8 cellular contexts compared by ENCODE assay signal in the genomic region with DNA sequence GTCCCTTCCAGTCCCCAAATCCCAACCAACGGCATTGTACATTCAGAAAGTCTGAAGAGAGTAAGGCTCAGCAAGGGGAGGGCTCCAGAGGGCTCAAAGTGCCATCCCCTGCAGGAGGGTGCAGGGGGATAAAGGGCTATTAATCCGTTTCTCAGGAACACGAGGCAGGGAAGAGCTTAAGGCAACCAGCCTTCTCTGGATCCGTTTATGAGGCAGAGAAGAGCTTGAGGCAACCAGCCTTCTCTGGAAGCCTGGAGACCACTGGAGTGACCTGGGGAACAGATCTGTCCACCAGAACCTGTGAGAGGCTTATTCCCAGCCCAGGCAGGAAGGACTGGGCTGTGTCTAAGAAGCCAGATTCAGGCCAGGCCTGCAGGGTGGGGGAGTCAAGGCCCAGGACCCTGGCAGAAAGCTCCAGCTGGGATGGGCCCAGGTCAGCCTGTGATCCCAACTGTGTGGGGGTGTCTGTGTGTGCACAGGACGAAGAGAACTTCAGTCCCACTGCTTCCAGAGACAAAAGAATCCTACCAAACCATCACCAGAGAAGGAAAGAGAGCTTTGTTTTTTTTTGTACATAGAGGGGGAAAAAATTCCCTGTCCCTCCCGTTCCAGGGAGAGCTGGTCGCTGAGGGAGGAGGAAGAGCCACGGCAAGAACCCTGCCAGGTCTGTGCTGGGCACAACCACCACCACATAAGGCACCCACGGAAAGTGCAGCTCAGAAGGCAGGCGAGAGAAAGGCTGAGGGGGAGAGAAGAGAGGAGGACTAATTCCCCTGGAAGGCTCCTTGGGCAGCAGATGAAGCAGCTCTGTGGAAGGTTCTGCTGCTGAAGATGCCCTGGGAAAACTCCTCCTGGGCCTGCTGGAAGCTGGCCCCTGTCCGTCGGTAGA. TPM values are rescaled to one million over a fixed set of nuclear protein-coding genes. Genes with fewer than 3 reads are reported as not detected.
DNase-seq lines count a peak whose midpoint lies in the region; ATAC-seq and TF ChIP-seq lines count a peak whose summit lies in the region.

No MANE protein-coding gene starts in this region.

- no peaks in the 10 kb centered on the region for H3K27me3 Mint-ChIP-seq in activated naive CD8-positive, alpha-beta T cell treated with anti-CD3 and anti-CD28 coated beads, Interleukin-2, amount 10 ng/mL, durations not matched to agents 7 days and 5 days
- H3K27me3 Mint-ChIP-seq in nephron (ENCODE audit: low read depth), result no peaks in the 10 kb centered on the region
- H3K27me3 Mint-ChIP-seq in chondrocyte (ENCODE audit: low read depth), result no peaks in the 10 kb centered on the region

- H3K4me3 ChIP-seq in A673 (ENCODE audit: low read depth, low read length, poor library complexity, severe bottlenecking), result no peak overlapping the region
- no peak overlapping the region for H3K4me3 ChIP-seq in HEK293 (ENCODE audit: low read depth, low read length)
- no peak overlapping the region for H3K4me3 ChIP-seq in thyroid gland (replicated peaks in 1 of 3)

- H3K27me3 ChIP-seq in A673 (replicated peaks; ENCODE audit: insufficient read depth, low read depth, low read length, poor library complexity), result no peaks in the 10 kb centered on the region
- H3K27me3 ChIP-seq in thyroid gland, result no peaks in the 10 kb centered on the region

- intact Hi-C loops in A673 (cut with micrococcal nuclease; ENCODE audit: unreplicated experiment), result loop anchor here (5.0 kb wide), 1 partner anchor 58 kb away; no protein-coding TSS in a partner anchor
- intact Hi-C loops in thyroid gland (cut with DNase I), result loop anchor here (5.0 kb wide), 1 partner anchor 48 kb away; the partner anchor contains the start of gene MPI

- H3K27ac Mint-ChIP-seq in activated naive CD8-positive, alpha-beta T cell treated with anti-CD3 and anti-CD28 coated beads, Interleukin-2, amount 10 ng/mL, durations not matched to agents 7 days and 5 days, result peak overlapping the region; percentile 99
- H3K27ac Mint-ChIP-seq in nephron, result peak overlapping the region; percentile 13 to 94 (median 44)
- no peak overlapping the region for H3K27ac Mint-ChIP-seq in chondrocyte (ENCODE audit: unreplicated experiment)

- H3K27ac ChIP-seq in A673 (ENCODE audit: low read depth, low read length, poor library complexity, severe bottlenecking), result peak overlapping the region; percentile 42
- H3K27ac ChIP-seq in HEK293 (ENCODE audit: extremely low read depth, low read depth, low read length), result peak overlapping the region; percentile 37; the same call in 1 of the 2 replicates
- H3K27ac ChIP-seq in thyroid gland, result no peak overlapping the region

- no peaks in the 10 kb centered on the region for H3K9me3 Mint-ChIP-seq in activated naive CD8-positive, alpha-beta T cell treated with anti-CD3 and anti-CD28 coated beads, Interleukin-2, amount 10 ng/mL, durations not matched to agents 7 days and 5 days
- H3K9me3 Mint-ChIP-seq in nephron (no peaks in the 10 kb centered on the region), chondrocyte (ENCODE audit: low read depth) (no peaks in the 10 kb centered on the region)

- TF ChIP-seq CTCF in A673 (conservative IDR thresholded peaks at IDR 0.05; ENCODE audit: low read depth, low read length) (no peak), HEK293 (tag by site-specific recombination; IDR thresholded peaks at IDR 0.05) (no peak), nephron (IDR thresholded peaks at IDR 0.05; ENCODE audit: unreplicated experiment in 3 of 3) (no peak), thyroid gland (IDR thresholded peaks at IDR 0.05) (no peak), chondrocyte (IDR thresholded peaks at IDR 0.05) (no peak)

- peaks cover 44% of the 10 kb centered on the region for H3K4me1 Mint-ChIP-seq in activated naive CD8-positive, alpha-beta T cell treated with anti-CD3 and anti-CD28 coated beads, Interleukin-2, amount 10 ng/mL, durations not matched to agents 7 days and 5 days
- H3K4me1 Mint-ChIP-seq in nephron (peaks cover 29% of the 10 kb centered on the region), chondrocyte (ENCODE audit: low read depth) (peaks cover 22% of the 10 kb centered on the region)

- H3K36me3 Mint-ChIP-seq in activated naive CD8-positive, alpha-beta T cell treated with anti-CD3 and anti-CD28 coated beads, Interleukin-2, amount 10 ng/mL, durations not matched to agents 7 days and 5 days, result peaks cover 21% of the 10 kb centered on the region
- H3K36me3 Mint-ChIP-seq in nephron (ENCODE audit: low read depth) (peaks cover 29% of the 10 kb centered on the region), chondrocyte (ENCODE audit: low read depth) (peaks cover 18% of the 10 kb centered on the region)

- TF ChIP-seq POLR2A in thyroid gland (IDR thresholded peaks at IDR 0.05), result no peak

- H3K36me3 ChIP-seq in A673 (ENCODE audit: insufficient read depth, low read length, poor library complexity, severe bottlenecking) (peaks cover 17% of the 10 kb centered on the region), HEK293 (ENCODE audit: control insufficient read depth in 2 of 2, insufficient read depth in 1 of 2, low read length in 2 of 2) (peaks cover 14 to 52% of the 10 kb centered on the region in 2 experiments), thyroid gland (peaks cover 10 to 19% of the 10 kb centered on the region in 2 donors)

- H3K4me1 ChIP-seq in A673 (ENCODE audit: insufficient read depth, low read length, poor library complexity, severe bottlenecking) (peaks cover 8% of the 10 kb centered on the region), HEK293 (ENCODE audit: control insufficient read depth, insufficient read depth, low read length) (peaks cover 10% of the 10 kb centered on the region), thyroid gland (peaks cover 29 to 40% of the 10 kb centered on the region in 2 donors)

- CTCF ChIA-PET in A673 (lab: Charles Lee), result interaction anchor here (0.6 kb wide), 1 partner anchor 19 kb away, joined by 3 read pairs; no protein-coding TSS in a partner anchor
- CTCF ChIA-PET in HEK293 (lab: Yijun Ruan, JAX), result interaction anchor here (0.5 to 4.5 kb wide), 7 partner anchors 9 to 205 kb away, joined by 4 to 29 read pairs (median 5); no protein-coding TSS in a partner anchor

- no peak for ATAC-seq in activated naive CD8-positive, alpha-beta T cell treated with anti-CD3 and anti-CD28 coated beads, Interleukin-2, amount 10 ng/mL, durations not matched to agents 7 days and 5 days (ENCODE audit: low read depth)
- no peak for ATAC-seq in HG03565 (IDR thresholded peaks at IDR 0.05; ENCODE audit: unreplicated experiment)

- peak overlapping the region; percentile 84 for H3K4me3 Mint-ChIP-seq in activated naive CD8-positive, alpha-beta T cell treated with anti-CD3 and anti-CD28 coated beads, Interleukin-2, amount 10 ng/mL, durations not matched to agents 7 days and 5 days
- peak overlapping the region in 2 of 3 experiments; percentile 14 to 19 for H3K4me3 Mint-ChIP-seq in nephron
- H3K4me3 Mint-ChIP-seq in chondrocyte (ENCODE audit: unreplicated experiment), result no peak overlapping the region

- WGBS in thyroid gland, 2 donors, result 89 to 90% methylated on average over 11 to 12 of the region's 12 CpGs

- H3K9me3 ChIP-seq in A673 (ENCODE audit: low read depth, low read length, poor library complexity, severe bottlenecking) (no peaks in the 10 kb centered on the region), HEK293 (ENCODE audit: control insufficient read depth, insufficient read depth, low read depth, low read length) (no peaks in the 10 kb centered on the region), thyroid gland (no peaks in the 10 kb centered on the region)

- BruUV-seq in A673 (replicated peaks; lab: Mats Ljungman, UMichigan), result no TSS peak

- DNase-seq in A673 (ENCODE audit: low spot score), result no peak
- no peak for DNase-seq in activated naive CD8-positive, alpha-beta T cell treated with anti-CD3 and anti-CD28 coated beads, Interleukin-2, amount 10 ng/mL, durations not matched to agents 7 days and 5 days
- DNase-seq in NCI-H1048 (lab: John Stamatoyannopoulos, UW), result no peak
- DNase-seq in thyroid gland, result no peak
- DNase-seq in chondrocyte (ENCODE audit: low spot score), result no peak

- POLR2A ChIA-PET in A673 (lab: Charles Lee; ENCODE audit: low non-redundant PET) (no interaction called here), HEK293 (lab: Yijun Ruan, JAX) (interaction anchor here (0.9 to 1.3 kb wide), 3 partner anchors 9 to 93 kb away, joined by 3 read pairs; partner anchors contain the start of gene COX5A)
- POLR2A ChIA-PET in activated naive CD8-positive, alpha-beta T cell treated with anti-CD3 and anti-CD28 coated beads, Interleukin-2, amount 10 ng/mL, durations not matched to agents 7 days and 5 days (lab: Charles Lee), result interaction anchor here (0.6 to 1.6 kb wide), 14 partner anchors 15 to 179 kb away, joined by 3 to 8 read pairs (median 4); partner anchors contain the start of genes MPI and PPCDC

TF ChIP-seq in HEK293, 187 proteins besides CTCF, POLR2A, EP300 and RAD21 (continues in another document):
- TF ChIP-seq IKZF3 (tag by site-specific recombination; IDR thresholded peaks at IDR 0.05) (peak; percentile 11; the same call in 1 of the 2 replicates), SP2 (tag by site-specific recombination; IDR thresholded peaks at IDR 0.05) (0 out of 2 replicates have a peak, but pooled peaks have one; percentile 1), ZBTB17 (tag by site-specific recombination; IDR thresholded peaks at IDR 0.05) (0 out of 2 replicates have a peak, but pooled peaks have one; percentile 36)

RNA-seq across cellular contexts. Expression of gene ULK3, which starts 1.6 kb away (rescaled TPM):
- total RNA-seq in A673 (2021) (53.3 and 58.3 TPM in 2 replicates), thyroid gland (10 to 100 TPM; 40.9 to 91.1 (median 74.7) TPM), chondrocyte (24.3 to 29.0 TPM (median 24.5 TPM) in 3 replicates)
- total RNA-seq in activated naive CD8-positive, alpha-beta T cell treated with anti-CD3 and anti-CD28 coated beads, Interleukin-2, amount 10 ng/mL, durations not matched to agents 7 days and 5 days, result 10 to 100 TPM; 59.9 to 60.4 TPM

RNA-seq across cellular contexts. Expression of gene CPLX3, which starts 18.1 kb away (rescaled TPM):
- total RNA-seq in A673 (2021) (0.17 and 0.28 TPM in 2 replicates), thyroid gland (not detected), chondrocyte (not detected in 3 replicates)
- under 1 TPM; 0.17 to 0.28 TPM for total RNA-seq in activated naive CD8-positive, alpha-beta T cell treated with anti-CD3 and anti-CD28 coated beads, Interleukin-2, amount 10 ng/mL, durations not matched to agents 7 days and 5 days

RNA-seq across cellular contexts. Expression of gene SCAMP2, which starts 28.6 kb away (rescaled TPM):
- total RNA-seq in A673 (2021), result 77.9 and 94.4 TPM in 2 replicates
- total RNA-seq in activated naive CD8-positive, alpha-beta T cell treated with anti-CD3 and anti-CD28 coated beads, Interleukin-2, amount 10 ng/mL, durations not matched to agents 7 days and 5 days, result 100 to 1,000 TPM; 100 to 103 TPM
- 100 to 1,000 TPM in 2 of 4 donors, 10 to 100 TPM in 2; 59.3 to 129 (median 104) TPM for total RNA-seq in thyroid gland
- 67.4 to 75.5 TPM (median 67.9 TPM) in 3 replicates for total RNA-seq in chondrocyte

RNA-seq across cellular contexts. Expression of gene LMAN1L, which starts 31.9 kb away (rescaled TPM):
- total RNA-seq in A673 (2021) (0.80 TPM in 1 of 2 replicates, not detected in the other), thyroid gland (1 to 10 TPM in 1 of 4 donors, not detected in 3; 3.5 TPM), chondrocyte (0.82 TPM in 1 of 3 replicates, not detected in the others)
- total RNA-seq in activated naive CD8-positive, alpha-beta T cell treated with anti-CD3 and anti-CD28 coated beads, Interleukin-2, amount 10 ng/mL, durations not matched to agents 7 days and 5 days, result under 1 TPM; 0.36 to 0.37 TPM

RNA-seq across cellular contexts. Expression of gene MPI, which starts 45.3 kb away (rescaled TPM):
- total RNA-seq in A673 (2021), result 48.2 and 62.8 TPM in 2 replicates
- 10 to 100 TPM; 68.7 to 72.9 TPM for total RNA-seq in activated naive CD8-positive, alpha-beta T cell treated with anti-CD3 and anti-CD28 coated beads, Interleukin-2, amount 10 ng/mL, durations not matched to agents 7 days and 5 days
- total RNA-seq in thyroid gland, result 10 to 100 TPM; 72.2 to 91.1 (median 88.5) TPM
- 27.6 to 29.2 TPM (median 28.2 TPM) in 3 replicates for total RNA-seq in chondrocyte

Comparison
In these comparisons a context has a peak if more than half of its experiments do, and no peak if none do; other contexts are left out.
1. H3K27ac ChIP-seq: peak in A673 (single experiment) and HEK293 (single experiment); none in thyroid gland (0 of 3).